Comparison of ENCODE assay signal across 18 cellular contexts in genomic region chr11:107704432-107704831, GRCh38. TPM values are rescaled to one million over a fixed set of nuclear protein-coding genes. Genes with fewer than 3 reads are reported as not detected.
DNase-seq lines count a peak whose midpoint lies in the region; ATAC-seq, FAIRE-seq and TF ChIP-seq lines count a peak whose summit lies in the region.
"Had no signal": no experiment of that assay in that cellular context is flagged by ENCODE, and none has a peak within 500 bp of the region (broad histone marks: within the 10 kb centered on the region; RNA-seq: fewer than 3 reads in every experiment).

No MANE protein-coding gene starts in this region.

- peaks cover 55% of the 10 kb centered on the region for H3K4me1 Mint-ChIP-seq in astrocyte (ENCODE audit: low read depth, unreplicated experiment)
- H3K4me1 Mint-ChIP-seq: activated CD4-positive, alpha-beta T cell treated with anti-CD3 and anti-CD28 coated beads, Interleukin-2, amount 10 ng/mL, durations not matched to agents 24 days and 14 days; naive B cell had no signal

- TF ChIP-seq POLR2A in A549 (IDR thresholded peaks at IDR 0.05; ENCODE audit: low read length) = no peak

- TF ChIP-seq CTCF in A549 (IDR thresholded peaks at IDR 0.05) = no peak
- no peak for TF ChIP-seq CTCF in astrocyte (IDR thresholded peaks at IDR 0.05; ENCODE audit: insufficient read depth, low read depth, low read length)
- no peak for TF ChIP-seq CTCF in keratinocyte (optimal IDR thresholded peaks at IDR 0.05 in 1 of 3, IDR thresholded peaks at IDR 0.05 in 1 of 3, conservative IDR thresholded peaks at IDR 0.05 in 1 of 3; ENCODE audit: extremely low read depth in 1 of 3, insufficient read depth in 2 of 3, low read length in 3 of 3)
- TF ChIP-seq CTCF in MM.1S (IDR thresholded peaks at IDR 0.05; ENCODE audit: low read length) = no peak

- H3K4me1 ChIP-seq in A549 (peaks cover 37% of the 10 kb centered on the region), astrocyte (ENCODE audit: insufficient read depth, low read length) (peaks cover 19% of the 10 kb centered on the region), keratinocyte (ENCODE audit: control insufficient read depth, extremely low read depth, insufficient read depth, low read length) (peaks cover 14% of the 10 kb centered on the region), MM.1S (ENCODE audit: low read length) (no peaks in the 10 kb centered on the region)
- H3K4me1 ChIP-seq: Caco-2 had no signal

- peak overlapping the region; percentile 85 for H3K27ac Mint-ChIP-seq in astrocyte (ENCODE audit: unreplicated experiment)
- H3K27ac Mint-ChIP-seq: activated CD4-positive, alpha-beta T cell treated with anti-CD3 and anti-CD28 coated beads, Interleukin-2, amount 10 ng/mL, durations not matched to agents 24 days and 14 days; naive B cell had no signal

- H3K27me3 Mint-ChIP-seq in astrocyte (ENCODE audit: low read depth, unreplicated experiment) = no peaks in the 10 kb centered on the region

- peaks cover 4% of the 10 kb centered on the region for H3K9me3 Mint-ChIP-seq in astrocyte (ENCODE audit: unreplicated experiment)
- H3K9me3 Mint-ChIP-seq: activated CD4-positive, alpha-beta T cell treated with anti-CD3 and anti-CD28 coated beads, Interleukin-2, amount 10 ng/mL, durations not matched to agents 24 days and 14 days had no signal

- H2AFZ ChIP-seq in astrocyte (ENCODE audit: low read depth, low read length) (no peak overlapping the region), keratinocyte (ENCODE audit: control insufficient read depth, low read length) (no peak overlapping the region), MM.1S (ENCODE audit: low read length) (no peak overlapping the region)

- WGBS in A549 (ENCODE audit: missing lambda C conversion rate) = 29% methylated on average over 3 of the region's 3 CpGs

- H3K4me2 ChIP-seq in A549 (peak overlapping the region; percentile 59), astrocyte (ENCODE audit: low read length) (peak overlapping the region; percentile 37), keratinocyte (ENCODE audit: control insufficient read depth, extremely low read depth, insufficient read depth, low read depth, low read length) (no peak overlapping the region), MM.1S (ENCODE audit: low read depth, low read length) (no peak overlapping the region)

- H3K27ac ChIP-seq in A549 = peak overlapping the region; percentile 60 to 72
- H3K27ac ChIP-seq in astrocyte (ENCODE audit: low read depth, low read length) = peak overlapping the region; percentile 60
- H3K27ac ChIP-seq in keratinocyte (ENCODE audit: control insufficient read depth, insufficient read depth, low read length) = no peak overlapping the region
- H3K27ac ChIP-seq in MM.1S (ENCODE audit: low read length) = no peak overlapping the region

- H3K9me2 ChIP-seq in MM.1S (replicated peaks; ENCODE audit: insufficient read depth, low read length) = no peaks in the 10 kb centered on the region

- FAIRE-seq in A549 (lab: Jason Lieb, UNC) (no peak), astrocyte (lab: Jason Lieb, UNC) (peak; percentile 26), keratinocyte (lab: Jason Lieb, UNC) (peak; percentile 48)
- FAIRE-seq: GM18507 had no signal

- CTCF ChIA-PET in A549 (lab: Yijun Ruan, JAX) = interaction anchor here (1.0 kb wide), 1 partner anchor 15 kb away, joined by 4 read pairs; no protein-coding TSS in a partner anchor

- peak in 1 of 2 experiments; percentile 65 for DNase-seq in A549 (ENCODE audit: low read depth in 1 of 2, low spot score in 1 of 2)
- peak; percentile 78 for DNase-seq in HT1080 (ENCODE audit: low read depth)
- peak; percentile 58 for DNase-seq in astrocyte (ENCODE audit: low read depth)
- no peak for DNase-seq in keratinocyte (ENCODE audit: low read depth, low spot score)
- DNase-seq in OCI-M1 (lab: John Stamatoyannopoulos, UW) = no peak
- DNase-seq in HT-29 (ENCODE audit: low spot score) = no peak
- no peak for DNase-seq in MM.1S
- DNase-seq: activated CD4-positive, alpha-beta T cell treated with anti-CD3 and anti-CD28 coated beads, Interleukin-2, amount 10 ng/mL, durations not matched to agents 24 days and 14 days; activated T-cell treated with anti-CD3 and anti-CD28 coated beads, Interleukin-2, amount 50 U/mL, for 1 hour; Caco-2; naive B cell; NCI-H2107; SHP77; stimulated activated CD4-positive, alpha-beta T cell treated with anti-CD3 and anti-CD28 coated beads, Interleukin-15, amount 100 ng/mL, for 24 hours had no signal

- TF ChIP-seq EP300 in A549 (IDR thresholded peaks at IDR 0.05) = no peak

- H3K79me2 ChIP-seq in astrocyte (ENCODE audit: insufficient read depth, low read length) (no peaks in the 10 kb centered on the region), keratinocyte (ENCODE audit: control insufficient read depth, insufficient read depth, low read length) (no peaks in the 10 kb centered on the region), MM.1S (ENCODE audit: low read length) (no peaks in the 10 kb centered on the region)

- H4K20me1 ChIP-seq in astrocyte (ENCODE audit: insufficient read depth, low read length) = no peaks in the 10 kb centered on the region
- H4K20me1 ChIP-seq in keratinocyte (ENCODE audit: control insufficient read depth, extremely low read depth, insufficient read depth, low read length) = no peaks in the 10 kb centered on the region
- H4K20me1 ChIP-seq in MM.1S (ENCODE audit: insufficient read depth, low read length) = no peaks in the 10 kb centered on the region

- no peaks in the 10 kb centered on the region for H3K9me1 ChIP-seq in keratinocyte (ENCODE audit: control insufficient read depth, extremely low read depth, insufficient read depth, low read length)

- TF ChIP-seq RAD21 in A549 (conservative IDR thresholded peaks at IDR 0.05 in 1 of 2, IDR thresholded peaks at IDR 0.05 in 1 of 2) = no peak

- no peaks in the 10 kb centered on the region for H3K36me3 Mint-ChIP-seq in astrocyte (ENCODE audit: low read depth, unreplicated experiment)
- H3K36me3 Mint-ChIP-seq: naive B cell had no signal

- peak; percentile 85 to 89 for ATAC-seq in A549
- no peak for ATAC-seq in HG02623 (IDR thresholded peaks at IDR 0.05; ENCODE audit: unreplicated experiment)

- POLR2A ChIA-PET in A549 (lab: Yijun Ruan, JAX) = no interaction called here

- H3K4me3 Mint-ChIP-seq in astrocyte (ENCODE audit: unreplicated experiment) = peak overlapping the region; percentile 5
- H3K4me3 Mint-ChIP-seq: activated CD4-positive, alpha-beta T cell treated with anti-CD3 and anti-CD28 coated beads, Interleukin-2, amount 10 ng/mL, durations not matched to agents 24 days and 14 days; naive B cell had no signal

- H3K27me3 ChIP-seq in astrocyte (ENCODE audit: insufficient read depth, low read length) (no peaks in the 10 kb centered on the region), keratinocyte (ENCODE audit: control insufficient read depth, extremely low read depth, insufficient read depth, low read length) (no peaks in the 10 kb centered on the region), MM.1S (replicated peaks; ENCODE audit: insufficient read depth, low read length) (no peaks in the 10 kb centered on the region)

- H3K9me3 ChIP-seq in A549 = no peaks in the 10 kb centered on the region
- no peaks in the 10 kb centered on the region for H3K9me3 ChIP-seq in astrocyte (ENCODE audit: insufficient read depth, low read depth, low read length)
- H3K9me3 ChIP-seq in keratinocyte (ENCODE audit: control insufficient read depth, low read depth, low read length) = no peaks in the 10 kb centered on the region
- H3K9me3 ChIP-seq in MM.1S (replicated peaks; ENCODE audit: insufficient read depth, low read length) = no peaks in the 10 kb centered on the region
- H3K9me3 ChIP-seq: Caco-2 had no signal

- no peaks in the 10 kb centered on the region for H3F3A ChIP-seq in MM.1S (ENCODE audit: insufficient read depth, low read length)

- dilution Hi-C loops in keratinocyte (cut with MboI; ENCODE audit: extremely low pct_ligation_motif_present, low sequenced_read_pairs) = no loop called here

- peak overlapping the region; percentile 7 for H3K9ac ChIP-seq in astrocyte (ENCODE audit: low read length)
- H3K9ac ChIP-seq in keratinocyte (ENCODE audit: control insufficient read depth, extremely low read depth, insufficient read depth, low read length) = no peak overlapping the region
- no peak overlapping the region for H3K9ac ChIP-seq in MM.1S (ENCODE audit: low read length)

- H3K36me3 ChIP-seq in astrocyte (ENCODE audit: insufficient read depth, low read length) = no peaks in the 10 kb centered on the region
- no peaks in the 10 kb centered on the region for H3K36me3 ChIP-seq in keratinocyte (ENCODE audit: control insufficient read depth in 2 of 2, extremely low read depth in 1 of 2, insufficient read depth in 2 of 2, low read length in 2 of 2)
- no peaks in the 10 kb centered on the region for H3K36me3 ChIP-seq in MM.1S (replicated peaks; ENCODE audit: insufficient read depth, low read length)

- H3K4me3 ChIP-seq in A549 (no peak overlapping the region), astrocyte (ENCODE audit: insufficient read depth, low read depth, low read length) (no peak overlapping the region), keratinocyte (ENCODE audit: control insufficient read depth in 2 of 3, extremely low read depth in 1 of 3, insufficient read depth in 2 of 3, low read depth in 1 of 3, low read length in 3 of 3) (no peak overlapping the region), MM.1S (ENCODE audit: low read length) (no peak overlapping the region)

TF ChIP-seq in A549, 52 proteins besides CTCF, POLR2A, EP300 and RAD21 (continues in another document):
- 0 out of 2 replicates have a peak, but pooled peaks have one; percentile 43 for TF ChIP-seq JUNB (IDR thresholded peaks at IDR 0.05)

RNA-seq across cellular contexts. Expression of gene SLN, which starts 7.4 kb away (rescaled TPM):
- 2.0 and 2.2 TPM in 2 replicates for polyA plus RNA-seq in A549 (2011; rRNA removed)
- polyA plus RNA-seq in A549 (2012; cell fraction: cytosol; rRNA removed) = 1.1 and 1.3 TPM in 2 replicates
- polyA plus RNA-seq in A549 (2012; cell fraction: nucleus; rRNA removed) = 0.65 and 1.7 TPM in 2 replicates
- 0.72 to 1.3 TPM (median 1.2 TPM) in 3 replicates for polyA plus RNA-seq in A549 (2017; fragmentation: RNase III; extraction: RNeasy Plus Mini Kit Qiagen cat#74134 plus additional on column Dnase treatment)
- polyA minus RNA-seq in A549 (2011; rRNA and poly(A)+ RNA removed) = 1.3 and 2.1 TPM in 2 replicates
- total RNA-seq in HT1080 (2014; rRNA removed; shearing (Covaris generic)) = 0.17 TPM in 1 of 2 replicates, not detected in the other
- polyA plus RNA-seq in HT1080 (2015; cell fraction: cytosol; rRNA removed) = 0.74 TPM in 1 of 2 replicates, not detected in the other
- not detected in 2 replicates for polyA plus RNA-seq in HT1080 (2015; cell fraction: nucleus; rRNA removed)
- total RNA-seq in astrocyte = 4.9 and 8.0 TPM in 2 replicates
- polyA plus RNA-seq in keratinocyte = 0.09 to 0.12 TPM in 2 of 3 replicates, not detected in the other
- polyA plus RNA-seq in keratinocyte (2011; ENCODE audit: low read depth) = not detected
- polyA plus RNA-seq in keratinocyte (2011; cell fraction: cytosol; rRNA removed) = not detected in 2 replicates
- polyA plus RNA-seq in keratinocyte (2011; cell fraction: nucleus; rRNA removed) = not detected in 2 replicates
- not detected in 2 replicates for polyA plus RNA-seq in keratinocyte (2012; ENCODE audit: low replicate concordance)
- polyA minus RNA-seq in keratinocyte = not detected in 3 replicates
- not detected for polyA minus RNA-seq in keratinocyte (2011; cell fraction: cytosol; rRNA and poly(A)+ RNA removed)
- polyA minus RNA-seq in keratinocyte (2011; cell fraction: nucleus; rRNA and poly(A)+ RNA removed) = not detected in 2 replicates
- total RNA-seq in HT-29 (2014; rRNA removed; shearing (Covaris generic)) = not detected in 2 replicates
- total RNA-seq: activated CD4-positive, alpha-beta T cell treated with anti-CD3 and anti-CD28 coated beads, Interleukin-2, amount 10 ng/mL, durations not matched to agents 24 days and 14 days; Caco-2; liver; subcutaneous adipose tissue had no signal
- polyA plus RNA-seq: liver had no signal

Comparison
In these comparisons a context has a peak if more than half of its experiments do, and no peak if none do; other contexts are left out.
1. DNase-seq: peak in HT1080 (single experiment) and astrocyte (single experiment); none in keratinocyte (single experiment), OCI-M1 (single experiment), HT-29 (single experiment) and MM.1S (single experiment).
2. H3K27ac ChIP-seq: peak in A549 (2 of 2) and astrocyte (single experiment); none in keratinocyte (single experiment) and MM.1S (single experiment).
3. H3K4me2 ChIP-seq: peak in A549 (single experiment) and astrocyte (single experiment); none in keratinocyte (single experiment) and MM.1S (single experiment).